ENCODE assay signal across 1 cellular context in the genomic region with DNA sequence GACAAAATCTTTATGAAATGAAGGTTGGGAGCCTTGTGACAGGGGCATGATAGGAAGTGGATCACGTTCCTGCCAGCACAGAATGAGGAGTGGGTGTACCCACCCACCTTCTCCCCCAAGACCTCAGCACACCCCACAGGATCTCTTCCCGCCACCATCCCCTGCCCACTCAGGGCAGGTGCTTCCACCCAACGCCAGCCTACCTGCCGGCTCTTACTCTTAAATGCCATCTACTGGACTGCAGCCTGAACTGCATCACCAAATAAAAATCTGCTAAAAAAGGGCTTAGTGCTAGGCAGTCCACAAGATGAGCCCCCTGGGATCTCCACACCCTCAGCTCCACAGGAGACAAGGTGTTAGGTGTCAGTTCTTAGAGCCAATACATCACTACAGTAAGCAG.
TF ChIP-seq lines count a peak whose summit lies in the region.

No MANE protein-coding gene starts in this region.

TF ChIP-seq in H1, 55 proteins besides CTCF, POLR2A, EP300 and RAD21 (continued from another document):
- TF ChIP-seq SP2 (IDR thresholded peaks at IDR 0.05; ENCODE audit: low read length) (no peak), E2F6 (IDR thresholded peaks at IDR 0.05) (peak; percentile 30; the same call in 1 of the 2 replicates), SAP30 (IDR thresholded peaks at IDR 0.05; ENCODE audit: insufficient read depth, insufficient replicate concordance, low read length) (no peak)
